ENCODE assay signal across 32 cellular contexts in genomic region chr1:36804669-36805314, GRCh38.
"Had no signal": no experiment of that assay in that cellular context is flagged by ENCODE, and none has a peak within 500 bp of the region (broad histone marks: within the 10 kb centered on the region; RNA-seq: fewer than 3 reads in every experiment).

No MANE protein-coding gene starts in this region.

- H3K36me3 Mint-ChIP-seq: activated naive CD4-positive, alpha-beta T cell treated with anti-CD3 and anti-CD28 coated beads, Interleukin-2, amount 50 U/mL, for 72 hours had no signal

- H3K9me3 ChIP-seq: adrenal gland, MG63, Peyer's patch had no signal

- H3K27ac Mint-ChIP-seq: activated CD4-positive, alpha-beta T cell treated with anti-CD3 and anti-CD28 coated beads for 36 hours; activated CD4-positive, alpha-beta T cell treated with anti-CD3 and anti-CD28 coated beads, Interleukin-2, amount 10 ng/mL, durations not matched to agents 7 days and 5 days; activated CD8-positive, alpha-beta T cell treated with anti-CD3 and anti-CD28 coated beads, Interleukin-2, amount 10 ng/mL, durations not matched to agents 7 days and 5 days; activated naive CD4-positive, alpha-beta T cell treated with anti-CD3 and anti-CD28 coated beads for 36 hours; activated T-helper 1 cell treated with anti-CD3 and anti-CD28 coated beads, Interleukin-12 subunit alpha, Interleukin-12 subunit beta, Interleukin-2, Interleukin-4 antibody, amounts not matched to agents 30 ng/mL and 10 ng/mL and 1 ng/mL, durations not matched to agents 14 hours and 24 hours and 36 hours had no signal

- H3K36me3 ChIP-seq: adrenal gland, brain microvascular endothelial cell, MG63, Peyer's patch had no signal

- H3K4me3 ChIP-seq: adrenal gland, MG63, Peyer's patch had no signal

- H3K4me1 Mint-ChIP-seq: activated CD4-positive, alpha-beta T cell treated with anti-CD3 and anti-CD28 coated beads for 36 hours; activated CD4-positive, alpha-beta T cell treated with anti-CD3 and anti-CD28 coated beads, Interleukin-2, amount 10 ng/mL, durations not matched to agents 7 days and 5 days; central memory CD8-positive, alpha-beta T cell had no signal

- H3K4me1 ChIP-seq: adrenal gland, Peyer's patch had no signal

- H3K27ac ChIP-seq: adrenal gland, brain microvascular endothelial cell, Peyer's patch had no signal

- H3K27me3 ChIP-seq: adrenal gland, brain microvascular endothelial cell, MG63, Peyer's patch had no signal

- H3K9me3 Mint-ChIP-seq: activated CD4-positive, alpha-beta T cell treated with anti-CD3 and anti-CD28 coated beads, Interleukin-2, amount 10 ng/mL, durations not matched to agents 7 days and 5 days; activated naive CD4-positive, alpha-beta T cell treated with anti-CD3 and anti-CD28 coated beads for 36 hours; activated naive CD4-positive, alpha-beta T cell treated with anti-CD3 and anti-CD28 coated beads, Interleukin-2, amount 50 U/mL, for 72 hours; activated T-cell treated with anti-CD3 and anti-CD28 coated beads, Interleukin-2, amount 50 U/mL, for 4 hours; activated T-helper 1 cell treated with anti-CD3 and anti-CD28 coated beads, Interleukin-12 subunit alpha, Interleukin-12 subunit beta, Interleukin-2, Interleukin-4 antibody, amounts not matched to agents 30 ng/mL and 10 ng/mL and 1 ng/mL, durations not matched to agents 14 hours and 24 hours and 36 hours; central memory CD8-positive, alpha-beta T cell had no signal

- H3K4me3 Mint-ChIP-seq: activated CD4-positive, alpha-beta T cell treated with anti-CD3 and anti-CD28 coated beads for 36 hours; activated CD4-positive, alpha-beta T cell treated with anti-CD3 and anti-CD28 coated beads, Interleukin-2, amount 10 ng/mL, durations not matched to agents 7 days and 5 days; activated CD8-positive, alpha-beta T cell treated with anti-CD3 and anti-CD28 coated beads, Interleukin-2, amount 10 ng/mL, durations not matched to agents 7 days and 5 days; activated naive CD4-positive, alpha-beta T cell treated with anti-CD3 and anti-CD28 coated beads for 36 hours; activated T-cell treated with anti-CD3 and anti-CD28 coated beads, Interleukin-2, amount 50 U/mL, for 4 hours; activated T-helper 1 cell treated with anti-CD3 and anti-CD28 coated beads, Interleukin-12 subunit alpha, Interleukin-12 subunit beta, Interleukin-2, Interleukin-4 antibody, amounts not matched to agents 30 ng/mL and 10 ng/mL and 1 ng/mL, durations not matched to agents 14 hours and 24 hours and 36 hours; central memory CD8-positive, alpha-beta T cell had no signal

- ATAC-seq: activated CD4-positive, alpha-beta T cell treated with anti-CD3 and anti-CD28 coated beads for 36 hours; activated CD4-positive, CD25-positive, alpha-beta regulatory T cell treated with anti-CD3 and anti-CD28 coated beads, Interleukin-2, amount 50 U/mL, for 24 hours; activated CD8-positive, alpha-beta T cell treated with anti-CD3 and anti-CD28 coated beads, Interleukin-2, amount 10 ng/mL, durations not matched to agents 7 days and 5 days; activated naive CD4-positive, alpha-beta T cell treated with anti-CD3 and anti-CD28 coated beads, Interleukin-2, amount 50 U/mL, for 72 hours; activated T-cell treated with anti-CD3 and anti-CD28 coated beads, Interleukin-2, amount 50 U/mL, for 4 hours; PC-3 had no signal

- DNase-seq: activated CD4-positive, alpha-beta T cell treated with anti-CD3 and anti-CD28 coated beads for 36 hours; activated CD4-positive, alpha-beta T cell treated with anti-CD3 and anti-CD28 coated beads, Interleukin-2, amount 10 ng/mL, durations not matched to agents 7 days and 5 days; activated CD4-positive, alpha-beta T cell treated with anti-CD3 and anti-CD28 coated beads, Interleukin-2, amount 50 U/mL, for 48 hours; activated CD8-positive, alpha-beta T cell treated with anti-CD3 and anti-CD28 coated beads, Interleukin-2, amount 10 ng/mL, durations not matched to agents 7 days and 5 days; activated gamma-delta T cell treated with Interleukin-2 at 50 U/mL for 16 hours; activated naive CD4-positive, alpha-beta T cell treated with anti-CD3 and anti-CD28 coated beads for 36 hours; activated T-cell treated with anti-CD3 and anti-CD28 coated beads, Interleukin-2, amount 50 U/mL, for 4 hours; adrenal gland; brain microvascular endothelial cell; Kasumi-1; KG1; MG63; NCI-H1048; NCI-H1105 treated with DMSO at 0.1 percent for 48 hours; NCI-H1436; NCI-H1694; NCI-H1930; NCI-H2081 treated with DMSO at 0.1 percent for 48 hours; NCI-H510A; NCI-H526; NCI-H748 treated with DMSO at 0.1 percent for 48 hours; NK-92 treated with Interleukin-12 subunit alpha and Interleukin-12 subunit beta, amount 100 ng/mL, for 24 hours; PC-3; Peyer's patch; RPMI8226; SIG-M5; SW 1271; T1000 had no signal
